ENCODE assay signal across 8 cellular contexts in the genomic region with DNA sequence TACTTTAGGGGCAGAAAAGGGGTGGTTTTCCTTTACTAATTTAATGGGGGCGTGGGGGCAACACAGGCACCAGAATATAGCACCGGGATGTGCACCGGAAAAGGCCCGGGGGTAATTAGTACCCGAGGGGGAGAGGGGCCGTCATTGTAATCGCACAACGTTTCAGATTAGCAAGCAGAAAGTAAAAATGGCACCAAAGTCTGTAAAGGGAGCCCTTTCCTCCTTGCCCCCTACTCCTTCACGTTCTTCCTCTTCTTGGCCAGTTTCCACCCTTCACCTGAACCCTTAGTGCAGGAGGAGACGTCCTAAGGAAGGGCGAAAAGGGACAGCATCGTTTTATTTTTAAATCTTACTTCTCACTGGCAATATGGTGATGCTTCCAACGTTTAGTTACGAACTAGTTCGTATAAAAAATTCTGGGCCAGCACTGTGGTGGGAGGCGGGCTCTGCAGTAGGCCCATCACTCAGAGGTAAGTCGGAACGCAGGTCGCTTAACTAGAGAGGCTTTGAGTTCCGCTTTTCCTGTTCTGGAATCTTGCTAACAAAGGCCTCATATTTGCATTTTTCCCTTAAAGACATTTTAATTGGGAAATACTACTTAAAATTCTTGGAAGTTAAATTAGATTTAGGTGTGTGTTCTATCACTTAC. TPM values are rescaled to one million over a fixed set of nuclear protein-coding genes. Genes with fewer than 3 reads are reported as not detected.
DNase-seq lines count a peak whose midpoint lies in the region; ATAC-seq and TF ChIP-seq lines count a peak whose summit lies in the region.

No MANE protein-coding gene starts in this region.

- H3F3A ChIP-seq in PC-9 (ENCODE audit: insufficient read depth, low read depth), result peaks cover 14% of the 10 kb centered on the region

- H3K27ac ChIP-seq in PC-9, result peak overlapping the region; percentile 17; the same call in 1 of the 2 replicates
- H3K27ac ChIP-seq in psoas muscle, result peak overlapping the region; percentile 99

- POLR2A ChIA-PET in PC-9 (lab: Charles Lee; ENCODE audit: unreplicated experiment), result interaction anchor here (0.6 kb wide), 1 partner anchor 54 kb away, joined by 11 read pairs; no protein-coding TSS in a partner anchor

- H3K4me1 ChIP-seq in PC-9 (replicated peaks; ENCODE audit: insufficient read depth) (peaks cover 23% of the 10 kb centered on the region), psoas muscle (peaks cover 11% of the 10 kb centered on the region)

- BruUV-seq in PC-9 (replicated peaks; lab: Mats Ljungman, UMichigan), result TSS peak; percentile 87

- H4K20me1 ChIP-seq in PC-9 (ENCODE audit: insufficient read depth), result no peaks in the 10 kb centered on the region

- peak overlapping the region; percentile 99 for H2AFZ ChIP-seq in PC-9

- WGBS in psoas muscle, 3 donors, result 41 to 52% (median 50%) methylated on average over 20 of the region's 20 CpGs

- peak overlapping the region; percentile 72 for H3K4me3 ChIP-seq in GM08714 (ENCODE audit: low read length)
- peak overlapping the region; percentile 82 for H3K4me3 ChIP-seq in PC-9
- H3K4me3 ChIP-seq in epithelial cell of proximal tubule (ENCODE audit: low read depth, low read length), result peak overlapping the region; percentile 90
- peak overlapping the region; percentile 97 for H3K4me3 ChIP-seq in psoas muscle

- H3K9me3 ChIP-seq in PC-9 (ENCODE audit: insufficient read depth, low read depth), result no peaks in the 10 kb centered on the region; the same call in 1 of the 2 replicates
- H3K9me3 ChIP-seq in psoas muscle, result no peaks in the 10 kb centered on the region

- H3K4me2 ChIP-seq in PC-9, result peak overlapping the region; percentile 89

- DNase-seq in PC-9 (no peak), epithelial cell of proximal tubule (ENCODE audit: low read depth) (no peak), psoas muscle (no peak), NCI-H2196 (lab: John Stamatoyannopoulos, UW; ENCODE audit: unreplicated experiment) (no peak), ureter (ENCODE audit: low spot score) (no peak), GM13977 (ENCODE audit: low spot score) (no peak), COR-L47 (lab: John Stamatoyannopoulos, UW) (no peak)

- CTCF ChIA-PET in PC-9 (lab: Charles Lee), result interaction anchor here (0.5 to 0.6 kb wide), 4 partner anchors 25 to 85 kb away, joined by 3 to 10 read pairs (median 6); no protein-coding TSS in a partner anchor

- H3K27me3 ChIP-seq in PC-9 (ENCODE audit: insufficient read depth, low read depth) (no peaks in the 10 kb centered on the region), psoas muscle (ENCODE audit: insufficient read depth in 3 of 3, low read length in 2 of 3) (no peaks in the 10 kb centered on the region)

- no peaks in the 10 kb centered on the region for H3K36me3 ChIP-seq in PC-9 (ENCODE audit: low read depth)
- no peaks in the 10 kb centered on the region for H3K36me3 ChIP-seq in psoas muscle (ENCODE audit: insufficient read depth in 1 of 2, low read depth in 1 of 2)

- intact Hi-C loops in PC-9 (cut with micrococcal nuclease; ENCODE audit: unreplicated experiment), result loop anchor here (5.0 kb wide), 1 partner anchor 240 kb away; the partner anchor contains the start of gene ASF1A
- intact Hi-C loops in psoas muscle (cut with DNase I), result loop anchor here (5.0 to 10.0 kb wide), 2 partner anchors 55 to 123 kb away; no protein-coding TSS in a partner anchor

- no peak for ATAC-seq in psoas muscle

- H3K79me2 ChIP-seq in PC-9 (ENCODE audit: low read depth), result peaks cover 34% of the 10 kb centered on the region

- no peak for TF ChIP-seq CTCF in PC-9 (conservative IDR thresholded peaks at IDR 0.05)
- no peak for TF ChIP-seq CTCF in epithelial cell of proximal tubule (conservative IDR thresholded peaks at IDR 0.05; ENCODE audit: low read depth, low read length)
- no peak for TF ChIP-seq CTCF in psoas muscle (IDR thresholded peaks at IDR 0.05)
- no peak for TF ChIP-seq CTCF in GM13977 (IDR thresholded peaks at IDR 0.05; ENCODE audit: extremely low read depth, insufficient read depth, missing control alignments)

- H3K9me2 ChIP-seq in PC-9 (ENCODE audit: insufficient read depth), result no peaks in the 10 kb centered on the region

- in situ Hi-C loops in GM13977 (cut with MboI; ENCODE audit: low pct_unique_long_range_greater_than_20kb, low sequenced_read_pairs, unreplicated experiment), result no loop called here

RNA-seq across cellular contexts. Expression of gene CEP85L, which starts 0.8 kb away (rescaled TPM):
- total RNA-seq in PC-9 (2021), result 3.0 TPM in 2 replicates
- total RNA-seq in epithelial cell of proximal tubule, result 2.2 and 3.3 TPM in 2 replicates
- total RNA-seq in psoas muscle, result 10 to 100 TPM; 18.9 to 25.1 (median 21.9) TPM
- polyA plus RNA-seq in psoas muscle, result 1 to 10 TPM; 2.3 to 6.9 (median 5.0) TPM
- 34.5 TPM for total RNA-seq in ureter
